28 cellular contexts compared by ENCODE assay signal in the genomic region with DNA sequence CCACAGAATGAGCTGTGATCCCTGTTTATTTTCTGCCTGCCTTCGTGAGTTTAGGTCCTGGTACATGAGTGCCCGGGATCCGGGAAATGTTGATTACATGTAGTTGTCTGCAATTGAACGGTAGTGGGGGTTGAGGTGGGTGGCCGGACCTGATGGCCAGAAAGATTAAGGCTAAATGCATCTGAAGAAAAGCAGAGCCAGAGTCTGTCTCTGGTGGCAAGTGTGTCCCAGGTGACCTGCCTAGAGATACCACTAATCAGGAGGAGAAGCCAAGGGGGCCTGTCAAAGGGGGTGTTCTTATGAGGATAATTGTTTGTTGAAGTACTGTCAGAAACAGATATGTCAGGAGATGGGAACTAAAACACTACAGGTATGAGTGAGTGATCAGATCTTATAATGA.
"Had no signal": no experiment of that assay in that cellular context is flagged by ENCODE, and none has a peak within 500 bp of the region (broad histone marks: within the 10 kb centered on the region; RNA-seq: fewer than 3 reads in every experiment).

No MANE protein-coding gene starts in this region.

- DNase-seq: activated CD4-positive, alpha-beta T cell treated with anti-CD3 and anti-CD28 coated beads for 36 hours; activated CD4-positive, alpha-beta T cell treated with anti-CD3 and anti-CD28 coated beads, Interleukin-2, amount 10 ng/mL, durations not matched to agents 7 days and 5 days; activated CD4-positive, alpha-beta T cell treated with anti-CD3 and anti-CD28 coated beads, Interleukin-2, amount 50 U/mL, for 48 hours; activated CD8-positive, alpha-beta memory T cell treated with anti-CD3 and anti-CD28 coated beads, Interleukin-2, amount 50 U/mL, for 4 hours; activated effector memory CD4-positive, alpha-beta T cell treated with anti-CD3 and anti-CD28 coated beads, Interleukin-2, amount 50 U/mL, for 16 hours; activated naive CD4-positive, alpha-beta T cell; activated naive CD4-positive, alpha-beta T cell treated with anti-CD3 and anti-CD28 coated beads, Interleukin-2, amount 50 U/mL, for 16 hours; activated naive CD8-positive, alpha-beta T cell treated with anti-CD3 and anti-CD28 coated beads for 36 hours; activated T-cell treated with anti-CD3 and anti-CD28 coated beads for 4 hours; activated T-cell treated with anti-CD3 and anti-CD28 coated beads, Interleukin-2, amount 50 U/mL, for 72 hours; amniotic stem cell; aorta; MM.1S; MV-4-11; NCI-H1092; NCI-H1436 treated with DMSO at 0.1 percent for 48 hours; NCI-H1694 treated with DMSO at 0.1 percent for 48 hours; NCI-H2029; NCI-H345; NCI-H524 treated with DMSO at 0.1 percent for 48 hours; SIG-M5 had no signal

- H3K4me3 Mint-ChIP-seq: activated CD4-positive, alpha-beta T cell treated with anti-CD3 and anti-CD28 coated beads for 36 hours; activated CD4-positive, alpha-beta T cell treated with anti-CD3 and anti-CD28 coated beads, Interleukin-2, amount 10 ng/mL, durations not matched to agents 7 days and 5 days; activated naive CD8-positive, alpha-beta T cell treated with anti-CD3 and anti-CD28 coated beads for 36 hours; activated T-cell treated with anti-CD3 and anti-CD28 coated beads, Interleukin-2, amount 50 U/mL, for 72 hours; activated T-helper 17 cell treated with anti-CD3 and anti-CD28 coated beads, Interleukin-2, amount 50 U/mL, for 72 hours; T-helper 1 cell treated with Interleukin-12 subunit alpha and Interleukin-12 subunit beta and Interleukin-4 antibody, amounts not matched to agents 30 μg/mL and 1 μg/mL, for 36 hours; T-helper 2 cell treated with Interferon-gamma antibody and Interleukin-4, amounts not matched to agents 5 μg/mL and 100 μg/mL, for 36 hours; WTC11 had no signal

- ATAC-seq: activated CD4-positive, alpha-beta T cell treated with anti-CD3 and anti-CD28 coated beads for 36 hours; activated CD4-positive, CD25-positive, alpha-beta regulatory T cell treated with anti-CD3 and anti-CD28 coated beads, Interleukin-2, amount 50 U/mL, for 24 hours; activated T-cell treated with anti-CD3 and anti-CD28 coated beads, Interleukin-2, amount 50 U/mL, for 72 hours; activated T-helper 17 cell treated with anti-CD3 and anti-CD28 coated beads, Interleukin-2, amount 50 U/mL, for 72 hours; Panc1; WTC11 had no signal

- H3K9ac ChIP-seq: KMS-11 had no signal

- H3K4me2 ChIP-seq: KMS-11 had no signal

- H3K27me3 Mint-ChIP-seq: activated CD4-positive, alpha-beta T cell treated with anti-CD3 and anti-CD28 coated beads, Interleukin-2, amount 10 ng/mL, durations not matched to agents 7 days and 5 days had no signal

- H3K27ac Mint-ChIP-seq: activated CD4-positive, alpha-beta T cell treated with anti-CD3 and anti-CD28 coated beads for 36 hours; activated CD4-positive, alpha-beta T cell treated with anti-CD3 and anti-CD28 coated beads, Interleukin-2, amount 10 ng/mL, durations not matched to agents 7 days and 5 days; activated naive CD8-positive, alpha-beta T cell treated with anti-CD3 and anti-CD28 coated beads for 36 hours; activated T-cell treated with anti-CD3 and anti-CD28 coated beads, Interleukin-2, amount 50 U/mL, for 72 hours; activated T-helper 17 cell treated with anti-CD3 and anti-CD28 coated beads, Interleukin-2, amount 50 U/mL, for 72 hours; T-helper 1 cell treated with Interleukin-12 subunit alpha and Interleukin-12 subunit beta and Interleukin-4 antibody, amounts not matched to agents 30 μg/mL and 1 μg/mL, for 36 hours; T-helper 2 cell treated with Interferon-gamma antibody and Interleukin-4, amounts not matched to agents 5 μg/mL and 100 μg/mL, for 36 hours; WTC11 had no signal

- H3K36me3 Mint-ChIP-seq: activated naive CD8-positive, alpha-beta T cell treated with anti-CD3 and anti-CD28 coated beads for 36 hours had no signal

- H3K27ac ChIP-seq: KMS-11 had no signal

- H3K4me1 Mint-ChIP-seq: activated CD4-positive, alpha-beta T cell treated with anti-CD3 and anti-CD28 coated beads for 36 hours; activated CD4-positive, alpha-beta T cell treated with anti-CD3 and anti-CD28 coated beads, Interleukin-2, amount 10 ng/mL, durations not matched to agents 7 days and 5 days; activated naive CD8-positive, alpha-beta T cell treated with anti-CD3 and anti-CD28 coated beads for 36 hours; activated T-helper 17 cell treated with anti-CD3 and anti-CD28 coated beads, Interleukin-2, amount 50 U/mL, for 72 hours; WTC11 had no signal

- H3K9me3 Mint-ChIP-seq: activated T-helper 17 cell treated with anti-CD3 and anti-CD28 coated beads, Interleukin-2, amount 50 U/mL, for 72 hours had no signal
